9 cellular contexts compared by ENCODE assay signal in genomic region chr7:150432915-150433892, GRCh38. TPM values are rescaled to one million over a fixed set of nuclear protein-coding genes. Genes with fewer than 3 reads are reported as not detected.
A peak's percentile ranks its signal among the peaks of the same experiment; 100 is the strongest.
DNase-seq lines count a peak whose midpoint lies in the region; ATAC-seq and TF ChIP-seq lines count a peak whose summit lies in the region.
"Had no signal": no experiment of that assay in that cellular context is flagged by ENCODE, and none has a peak within 500 bp of the region (broad histone marks: within the 10 kb centered on the region; RNA-seq: fewer than 3 reads in every experiment).

No MANE protein-coding gene starts in this region.

- peak overlapping the region; percentile 62 for H3K4me3 ChIP-seq in GM12864 (ENCODE audit: low read depth, low read length)

- no peak for DNase-seq in GM12864 (ENCODE audit: low read depth)
- DNase-seq in NCI-H510A treated with DMSO at 0.1 percent for 48 hours (lab: John Stamatoyannopoulos, UW): peak; percentile 42
- no peak for DNase-seq in left lobe of liver (ENCODE audit: low spot score)
- DNase-seq in NCI-H187 treated with DMSO at 0.1 percent for 48 hours (lab: John Stamatoyannopoulos, UW): no peak
- DNase-seq in activated gamma-delta T cell treated with Interleukin-2 at 50 U/mL for 16 hours: no peak
- DNase-seq in activated effector memory CD4-positive, alpha-beta T cell treated with Interleukin-2 at 50 U/mL for 16 hours: no peak
- DNase-seq in NCI-H446 (lab: John Stamatoyannopoulos, UW): no peak

- ATAC-seq in GM19438 (IDR thresholded peaks at IDR 0.05; ENCODE audit: low read depth, unreplicated experiment) (peak; percentile 25), left lobe of liver (peak; percentile 22)

- TF ChIP-seq CTCF in GM12864 (IDR thresholded peaks at IDR 0.05; ENCODE audit: low read depth, low read length, missing control alignments): no peak

RNA-seq across cellular contexts. Expression of gene GIMAP8, which starts 17.2 kb away (rescaled TPM):
- total RNA-seq in left lobe of liver: 4.4 TPM
- total RNA-seq: M059J had no signal

RNA-seq across cellular contexts. Expression of gene ZNF775, which starts 54.1 kb away (rescaled TPM):
- 0.88 TPM for total RNA-seq in left lobe of liver
